In genomic region chr6:33123732-33124524, GRCh38 we compare ENCODE assay signal across 10 cellular contexts. TPM values are rescaled to one million over a fixed set of nuclear protein-coding genes. Genes with fewer than 3 reads are reported as not detected.
DNase-seq lines count a peak whose midpoint lies in the region; ATAC-seq and TF ChIP-seq lines count a peak whose summit lies in the region.
"Had no signal": no experiment of that assay in that cellular context is flagged by ENCODE, and none has a peak within 500 bp of the region (broad histone marks: within the 10 kb centered on the region; RNA-seq: fewer than 3 reads in every experiment).

No MANE protein-coding gene starts in this region.

- H3K4me3 ChIP-seq in HL-60 (replicated peaks; ENCODE audit: insufficient read depth, low read length), result no peak overlapping the region
- no peak overlapping the region for H3K4me3 ChIP-seq in OCI-LY3 (ENCODE audit: low read length)
- no peak overlapping the region for H3K4me3 ChIP-seq in endodermal cell (ENCODE audit: low read length)

- H3K4me1 ChIP-seq in OCI-LY3 (ENCODE audit: low read length), result no peaks in the 10 kb centered on the region
- no peaks in the 10 kb centered on the region for H3K4me1 ChIP-seq in endodermal cell (ENCODE audit: control insufficient read depth, insufficient read depth, low read length)

- DNase-seq in DMS53 (lab: John Stamatoyannopoulos, UW) (peak; percentile 79), HL-60 (ENCODE audit: low read depth in 1 of 2, low spot score in 1 of 2) (peak in 1 of 2 experiments; percentile 54), endodermal cell (peak; percentile 72), pons (ENCODE audit: low spot score) (peak; percentile 65), activated gamma-delta T cell treated with Interleukin-2 at 50 U/mL for 16 hours (no peak)
- DNase-seq: activated B cell treated with CpG ODN at 0.5 μM for 24 hours had no signal

- H3K36me3 ChIP-seq in OCI-LY3 (replicated peaks; ENCODE audit: low read depth, low read length) (no peaks in the 10 kb centered on the region), endodermal cell (ENCODE audit: control insufficient read depth, insufficient read depth, low read length) (no peaks in the 10 kb centered on the region)

- H3K4me1 Mint-ChIP-seq in endodermal cell, result peaks cover 36% of the 10 kb centered on the region

- no peak overlapping the region for H3K4me3 Mint-ChIP-seq in endodermal cell
- H3K4me3 Mint-ChIP-seq: activated B cell treated with CpG ODN at 0.5 μM for 24 hours had no signal

- no peak overlapping the region for H3K27ac ChIP-seq in HL-60 (replicated peaks)
- no peak overlapping the region for H3K27ac ChIP-seq in OCI-LY3 (ENCODE audit: low read length)
- no peak overlapping the region for H3K27ac ChIP-seq in endodermal cell (ENCODE audit: low read depth, low read length)
- H3K27ac ChIP-seq: parathyroid adenoma had no signal

- WGBS in endodermal cell (ENCODE audit: insufficient coverage in 1 of 2, insufficient read length in 1 of 2), 2 experiments, result 69 to 81% methylated on average over 14 to 20 of the region's 20 CpGs

- no peak for ATAC-seq in HG02981 (IDR thresholded peaks at IDR 0.05; ENCODE audit: unreplicated experiment)
- no peak for ATAC-seq in HG02885 (IDR thresholded peaks at IDR 0.05; ENCODE audit: poor library complexity, unreplicated experiment)

- peak; percentile 19 for TF ChIP-seq CTCF in HL-60 (IDR thresholded peaks at IDR 0.05; ENCODE audit: insufficient read depth, low read length)
- peak; percentile 67 for TF ChIP-seq CTCF in OCI-LY3 (IDR thresholded peaks at IDR 0.05; ENCODE audit: low read depth, low read length)
- peak; percentile 81 for TF ChIP-seq CTCF in endodermal cell (conservative IDR thresholded peaks at IDR 0.05)

- H3K4me2 ChIP-seq in OCI-LY3 (ENCODE audit: low read length), result no peak overlapping the region

- peaks cover 31% of the 10 kb centered on the region for H3K9me3 Mint-ChIP-seq in endodermal cell

- no peak overlapping the region for H3K27ac Mint-ChIP-seq in endodermal cell
- H3K27ac Mint-ChIP-seq: activated B cell treated with CpG ODN at 0.5 μM for 24 hours had no signal

- H3K27me3 ChIP-seq in HL-60 (ENCODE audit: insufficient read depth, poor library complexity, severe bottlenecking), result peaks cover 3% of the 10 kb centered on the region
- no peaks in the 10 kb centered on the region; the same call in 1 of the 2 replicates for H3K27me3 ChIP-seq in OCI-LY3 (ENCODE audit: low read depth, low read length)
- H3K27me3 ChIP-seq in endodermal cell (ENCODE audit: control insufficient read depth, insufficient read depth, low read length, poor library complexity, severe bottlenecking), result no peaks in the 10 kb centered on the region

- H2AFZ ChIP-seq in OCI-LY3 (ENCODE audit: low read depth, low read length), result no peak overlapping the region; the same call in 1 of the 2 replicates
- H2AFZ ChIP-seq: parathyroid adenoma had no signal

- H4K20me1 ChIP-seq in OCI-LY3 (ENCODE audit: insufficient read depth, low read length), result no peaks in the 10 kb centered on the region

- H3K27me3 Mint-ChIP-seq in endodermal cell (ENCODE audit: insufficient read depth), result no peaks in the 10 kb centered on the region
- H3K27me3 Mint-ChIP-seq: activated B cell treated with CpG ODN at 0.5 μM for 24 hours had no signal

- peaks cover 12% of the 10 kb centered on the region for H3K36me3 Mint-ChIP-seq in endodermal cell (ENCODE audit: low read depth)

- H3K9ac ChIP-seq in OCI-LY3 (ENCODE audit: low read length) (no peak overlapping the region), endodermal cell (ENCODE audit: extremely low read depth, low read length, poor library complexity, severe bottlenecking) (no peak overlapping the region)
- H3K9ac ChIP-seq: parathyroid adenoma had no signal

- H3K9me3 ChIP-seq in OCI-LY3 (ENCODE audit: insufficient read depth, low read length) (no peaks in the 10 kb centered on the region), endodermal cell (ENCODE audit: control insufficient read depth, low read length) (peaks cover 22% of the 10 kb centered on the region)

- H3K79me2 ChIP-seq in OCI-LY3 (ENCODE audit: low read length), result no peaks in the 10 kb centered on the region
- H3K79me2 ChIP-seq: parathyroid adenoma had no signal

RNA-seq across cellular contexts. Expression of gene HLA-DPB1, which starts 48.1 kb away (rescaled TPM):
- 10 to 100 TPM; 13.5 to 20.6 TPM for total RNA-seq in endodermal cell
- polyA plus RNA-seq in endodermal cell (2013, experiment 1 of 2), result 3.2 TPM
- 1.9 TPM for polyA plus RNA-seq in endodermal cell (2013, experiment 2 of 2)

RNA-seq across cellular contexts. Expression of gene HLA-DPA1, which starts 50.5 kb away (rescaled TPM):
- 1 to 10 TPM; 1.7 to 1.9 TPM for total RNA-seq in endodermal cell
- 1.0 TPM for polyA plus RNA-seq in endodermal cell (2013, experiment 1 of 2)
- polyA plus RNA-seq in endodermal cell (2013, experiment 2 of 2), result 1.0 TPM

Comparison
In these comparisons a context has a peak if more than half of its experiments do, and no peak if none do; other contexts are left out.
1. CTCF ChIP-seq: peak in every context shown above with its lines; median percentile 81 in endodermal cell; 67 in OCI-LY3; 19 in HL-60.